ENCODE assay signal across 17 cellular contexts in genomic region chr21:31500976-31501375, GRCh38.
DNase-seq lines count a peak whose midpoint lies in the region; TF ChIP-seq lines count a peak whose summit lies in the region.
"Had no signal": no experiment of that assay in that cellular context is flagged by ENCODE, and none has a peak within 500 bp of the region (broad histone marks: within the 10 kb centered on the region; RNA-seq: fewer than 3 reads in every experiment).

No MANE protein-coding gene starts in this region.

- DNase-seq in activated CD4-positive, alpha-beta T cell treated with anti-CD3 and anti-CD28 coated beads, Interleukin-2, amount 10 ng/mL, durations not matched to agents 7 days and 5 days: no peak
- no peak for DNase-seq in activated CD4-positive, alpha-beta T cell treated with anti-CD3 and anti-CD28 coated beads, Interleukin-2, amount 50 U/mL, for 1 hour
- DNase-seq in left kidney (ENCODE audit: low read depth, low spot score) (peak; percentile 54), neural progenitor cell (ENCODE audit: low spot score) (no peak), type B pancreatic cell (ENCODE audit: extremely low spot score, unreplicated experiment) (no peak), HuH-7 (ENCODE audit: low spot score) (no peak), NCI-H2107 (lab: John Stamatoyannopoulos, UW) (no peak), kidney glomerular epithelial cell (lab: John Stamatoyannopoulos, UW) (no peak)
- DNase-seq: AML-193; CD4-positive, alpha-beta T cell; DMS153; DMS79; GDM1; H9 had no signal

- H4K20me1 ChIP-seq in neural progenitor cell (ENCODE audit: low read depth): peaks cover 45% of the 10 kb centered on the region

- TF ChIP-seq CTCF in neural progenitor cell (IDR thresholded peaks at IDR 0.05) (no peak), type B pancreatic cell (conservative IDR thresholded peaks at IDR 0.05) (no peak)

- H3K4me3 ChIP-seq in neural progenitor cell: no peak overlapping the region
- H3K4me3 ChIP-seq: A549 had no signal

- CTCF ChIA-PET in activated CD4-positive, alpha-beta T cell treated with anti-CD3 and anti-CD28 coated beads, Interleukin-2, amount 10 ng/mL, durations not matched to agents 7 days and 5 days (lab: Charles Lee): interaction anchor here (1.4 kb wide), 1 partner anchor 80 kb away, joined by 4 read pairs; no protein-coding TSS in a partner anchor

- H3K36me3 Mint-ChIP-seq in activated CD4-positive, alpha-beta T cell treated with anti-CD3 and anti-CD28 coated beads, Interleukin-2, amount 10 ng/mL, durations not matched to agents 7 days and 5 days (ENCODE audit: low read depth): no peaks in the 10 kb centered on the region
- H3K36me3 Mint-ChIP-seq in neural progenitor cell: peaks cover 35% of the 10 kb centered on the region
- peaks cover 10% of the 10 kb centered on the region for H3K36me3 Mint-ChIP-seq in type B pancreatic cell

- H3K9me3 Mint-ChIP-seq in activated CD4-positive, alpha-beta T cell treated with anti-CD3 and anti-CD28 coated beads, Interleukin-2, amount 10 ng/mL, durations not matched to agents 7 days and 5 days: no peaks in the 10 kb centered on the region
- H3K9me3 Mint-ChIP-seq in neural progenitor cell (peaks cover 3% of the 10 kb centered on the region), type B pancreatic cell (peaks cover 5% of the 10 kb centered on the region)
- H3K9me3 Mint-ChIP-seq: CD4-positive, alpha-beta T cell; H9 had no signal

- H3K79me2 ChIP-seq in neural progenitor cell (ENCODE audit: low read depth): peaks cover 41% of the 10 kb centered on the region

- H3K9me3 ChIP-seq in neural progenitor cell (ENCODE audit: low read depth): no peaks in the 10 kb centered on the region
- H3K9me3 ChIP-seq: A549 had no signal

- H3K27me3 ChIP-seq in neural progenitor cell: no peaks in the 10 kb centered on the region

- POLR2A ChIA-PET in activated CD4-positive, alpha-beta T cell treated with anti-CD3 and anti-CD28 coated beads, Interleukin-2, amount 10 ng/mL, durations not matched to agents 7 days and 5 days (lab: Charles Lee): no interaction called here

- no peak overlapping the region for H2AFZ ChIP-seq in neural progenitor cell (replicated peaks)

- peaks cover 13% of the 10 kb centered on the region for H3K4me1 Mint-ChIP-seq in activated CD4-positive, alpha-beta T cell treated with anti-CD3 and anti-CD28 coated beads, Interleukin-2, amount 10 ng/mL, durations not matched to agents 7 days and 5 days
- H3K4me1 Mint-ChIP-seq in neural progenitor cell (peaks cover 21% of the 10 kb centered on the region), type B pancreatic cell (ENCODE audit: unreplicated experiment) (peaks cover 34% of the 10 kb centered on the region)

- peaks cover 9% of the 10 kb centered on the region for H3K27me3 Mint-ChIP-seq in activated CD4-positive, alpha-beta T cell treated with anti-CD3 and anti-CD28 coated beads, Interleukin-2, amount 10 ng/mL, durations not matched to agents 7 days and 5 days
- peaks cover 5% of the 10 kb centered on the region for H3K27me3 Mint-ChIP-seq in neural progenitor cell (ENCODE audit: insufficient read depth, low read depth)
- H3K27me3 Mint-ChIP-seq in type B pancreatic cell: no peaks in the 10 kb centered on the region
- H3K27me3 Mint-ChIP-seq: CD4-positive, alpha-beta T cell had no signal

- no peak overlapping the region for H3K9ac ChIP-seq in neural progenitor cell

- H3K4me1 ChIP-seq in neural progenitor cell: peaks cover 3% of the 10 kb centered on the region
- H3K4me1 ChIP-seq: A549 had no signal

- H3K27ac ChIP-seq in neural progenitor cell: no peak overlapping the region
- H3K27ac ChIP-seq: 22Rv1, A549, C4-2B had no signal

- H3K36me3 ChIP-seq in neural progenitor cell: peaks cover 4% of the 10 kb centered on the region

- H3K27ac Mint-ChIP-seq in activated CD4-positive, alpha-beta T cell treated with anti-CD3 and anti-CD28 coated beads, Interleukin-2, amount 10 ng/mL, durations not matched to agents 7 days and 5 days: peak overlapping the region; percentile 27
- H3K27ac Mint-ChIP-seq in neural progenitor cell (no peak overlapping the region), type B pancreatic cell (peak overlapping the region; percentile 59)
- H3K27ac Mint-ChIP-seq: CD4-positive, alpha-beta T cell; H9 had no signal

- no peak overlapping the region for H3K4me2 ChIP-seq in neural progenitor cell
- H3K4me2 ChIP-seq: A549 had no signal

- H3F3A ChIP-seq in neural progenitor cell (ENCODE audit: low read depth): no peaks in the 10 kb centered on the region

- H3K4me3 Mint-ChIP-seq in activated CD4-positive, alpha-beta T cell treated with anti-CD3 and anti-CD28 coated beads, Interleukin-2, amount 10 ng/mL, durations not matched to agents 7 days and 5 days: no peak overlapping the region
- peak overlapping the region; percentile 15 for H3K4me3 Mint-ChIP-seq in neural progenitor cell
- peak overlapping the region; percentile 16 for H3K4me3 Mint-ChIP-seq in type B pancreatic cell
- H3K4me3 Mint-ChIP-seq: CD4-positive, alpha-beta T cell; H9 had no signal
